ENCODE assay signal across 24 cellular contexts in genomic region chr14:82431031-82431430, GRCh38.
"Had no signal": no experiment of that assay in that cellular context is flagged by ENCODE, and none has a peak within 500 bp of the region (broad histone marks: within the 10 kb centered on the region; RNA-seq: fewer than 3 reads in every experiment).

No MANE protein-coding gene starts in this region.

- H3K9me3 ChIP-seq: body of pancreas, SJSA1 had no signal

- ATAC-seq: activated CD4-positive, CD25-positive, alpha-beta regulatory T cell treated with anti-CD3 and anti-CD28 coated beads, Interleukin-2, amount 50 U/mL, for 24 hours; activated CD8-positive, alpha-beta T cell treated with anti-CD3 and anti-CD28 coated beads for 36 hours; activated T-cell treated with anti-CD3 and anti-CD28 coated beads, Interleukin-2, amount 50 U/mL, for 72 hours; body of pancreas; PC-3; SK-N-SH treated with all-trans-retinoic acid at 6 μM for 48 hours had no signal

- H3K4me3 ChIP-seq: body of pancreas, coronary artery, SJSA1 had no signal

- H3K4me1 Mint-ChIP-seq: activated naive CD4-positive, alpha-beta T cell treated with anti-CD3 and anti-CD28 coated beads, Interleukin-2, amount 50 U/mL, for 24 hours had no signal

- H3K4me1 ChIP-seq: body of pancreas, SJSA1 had no signal

- H3K27ac Mint-ChIP-seq: activated CD8-positive, alpha-beta T cell treated with anti-CD3 and anti-CD28 coated beads for 36 hours; activated naive CD4-positive, alpha-beta T cell treated with anti-CD3 and anti-CD28 coated beads, Interleukin-2, amount 50 U/mL, for 24 hours; activated T-cell treated with anti-CD3 and anti-CD28 coated beads, Interleukin-2, amount 50 U/mL, for 72 hours; activated T-helper 2 cell treated with anti-CD3 and anti-CD28 coated beads, Interferon-gamma antibody, Interleukin-2, Interleukin-4, amounts not matched to agents 10 μg/mL and 5 μg/mL and 100 μg/mL, durations not matched to agents 14 hours and 24 hours and 36 hours had no signal

- H3K27me3 ChIP-seq: body of pancreas, SJSA1 had no signal

- H3K27ac ChIP-seq: body of pancreas, coronary artery, SJSA1 had no signal

- H3K36me3 ChIP-seq: SJSA1 had no signal

- DNase-seq: activated CD4-positive, alpha-beta T cell treated with anti-CD3 and anti-CD28 coated beads for 4 hours; activated CD8-positive, alpha-beta memory T cell treated with anti-CD3 and anti-CD28 coated beads, Interleukin-2, amount 50 U/mL, for 4 hours; activated CD8-positive, alpha-beta T cell treated with anti-CD3 and anti-CD28 coated beads for 36 hours; activated gamma-delta T cell treated with Interleukin-2 at 50 U/mL for 16 hours; activated T-cell treated with anti-CD3 and anti-CD28 coated beads, Interleukin-2, amount 50 U/mL, for 72 hours; body of pancreas; central memory CD4-positive, alpha-beta T cell; Karpas-422; MM.1S; NCI-H1105; NCI-H1436; NCI-H187 treated with DMSO at 0.1 percent for 48 hours; NCI-H2081 treated with DMSO at 0.1 percent for 48 hours; NCI-H446 treated with DMSO at 0.1 percent for 48 hours; NCI-H524 treated with DMSO at 0.1 percent for 48 hours; PC-3; SHP77; SW 1271 had no signal

- H3K36me3 Mint-ChIP-seq: activated naive CD4-positive, alpha-beta T cell treated with anti-CD3 and anti-CD28 coated beads, Interleukin-2, amount 50 U/mL, for 24 hours had no signal

- H3K4me3 Mint-ChIP-seq: activated CD8-positive, alpha-beta T cell treated with anti-CD3 and anti-CD28 coated beads for 36 hours; activated naive CD4-positive, alpha-beta T cell treated with anti-CD3 and anti-CD28 coated beads, Interleukin-2, amount 50 U/mL, for 24 hours; activated T-cell treated with anti-CD3 and anti-CD28 coated beads, Interleukin-2, amount 50 U/mL, for 72 hours had no signal

- H3K27me3 Mint-ChIP-seq: activated CD8-positive, alpha-beta T cell treated with anti-CD3 and anti-CD28 coated beads for 36 hours; activated naive CD4-positive, alpha-beta T cell treated with anti-CD3 and anti-CD28 coated beads, Interleukin-2, amount 50 U/mL, for 24 hours had no signal
